14 cellular contexts compared by ENCODE assay signal in the genomic region with DNA sequence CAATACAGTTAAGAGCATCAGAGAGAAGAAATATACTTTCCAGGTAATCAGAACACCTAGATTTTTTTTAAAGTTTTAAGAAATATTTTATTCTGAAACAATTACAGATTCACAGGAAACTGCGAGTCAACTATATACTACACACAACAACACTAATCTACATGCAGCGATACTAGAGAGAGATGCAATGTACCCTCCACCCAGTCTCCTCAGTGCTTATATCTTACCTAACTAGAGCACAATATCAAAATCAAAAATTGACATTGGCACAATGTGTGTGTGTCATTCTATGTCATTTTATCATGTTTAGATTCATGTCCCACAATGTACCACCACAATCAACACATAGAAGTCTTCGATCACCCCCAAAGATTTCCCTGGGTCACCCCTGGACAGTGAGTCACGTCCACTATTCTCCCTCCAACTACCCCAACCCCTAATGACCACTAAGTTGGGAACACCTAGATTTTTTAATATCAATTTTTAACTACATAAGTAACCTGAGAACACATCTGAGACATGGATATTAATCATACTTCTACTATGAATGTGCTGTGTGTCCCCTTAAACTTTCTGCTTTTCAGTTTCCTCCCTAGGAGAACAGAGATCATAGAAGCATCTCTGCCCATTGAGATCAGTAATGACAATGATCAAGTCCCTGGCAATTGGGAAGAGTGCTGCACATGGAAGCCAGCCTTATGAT.
A peak's percentile ranks its signal among the peaks of the same experiment; 100 is the strongest.
DNase-seq lines count a peak whose midpoint lies in the region; ATAC-seq and TF ChIP-seq lines count a peak whose summit lies in the region.
"Had no signal": no experiment of that assay in that cellular context is flagged by ENCODE, and none has a peak within 500 bp of the region (broad histone marks: within the 10 kb centered on the region; RNA-seq: fewer than 3 reads in every experiment).

No MANE protein-coding gene starts in this region.

- WGBS in tibial nerve, 2 donors, result 85% methylated on average over 4 of the region's 4 CpGs

- TF ChIP-seq POLR2A in tibial nerve (IDR thresholded peaks at IDR 0.05), result no peak

- H3K27me3 ChIP-seq in tibial nerve, result no peaks in the 10 kb centered on the region
- H3K27me3 ChIP-seq: foreskin keratinocyte had no signal

- peak; percentile 10 for ATAC-seq in HG03354 (IDR thresholded peaks at IDR 0.05; ENCODE audit: poor library complexity, severe bottlenecking, unreplicated experiment)
- ATAC-seq: HCT116 had no signal

- intact Hi-C loops in activated naive CD4-positive, alpha-beta T cell treated with anti-CD3 and anti-CD28 coated beads for 36 hours (cut with micrococcal nuclease), result loop anchor here (1.0 to 2.0 kb wide), 9 partner anchors 22 to 469 kb away; a partner anchor contains a TSS
- intact Hi-C loops in dendritic cell treated with granulocyte-macrophage colony-stimulating factor and Interleukin-4, amounts not matched to agents 40 ng/mL and 50 ng/mL, for 4 days (cut with micrococcal nuclease), result loop anchor here (5.0 to 10.0 kb wide), 3 partner anchors 82 to 202 kb away; a partner anchor contains a TSS

- TF ChIP-seq CTCF in tibial nerve (IDR thresholded peaks at IDR 0.05), result no peak

- H3K36me3 Mint-ChIP-seq in activated naive CD4-positive, alpha-beta T cell treated with anti-CD3 and anti-CD28 coated beads for 36 hours (ENCODE audit: low read depth), result peaks cover 2% of the 10 kb centered on the region
- peaks cover 73% of the 10 kb centered on the region for H3K36me3 Mint-ChIP-seq in dendritic cell treated with granulocyte-macrophage colony-stimulating factor and Interleukin-4, amounts not matched to agents 40 ng/mL and 50 ng/mL, for 4 days (ENCODE audit: low read depth)
- H3K36me3 Mint-ChIP-seq: brain had no signal

- peak overlapping the region; percentile 86 for H3K27ac Mint-ChIP-seq in activated naive CD4-positive, alpha-beta T cell treated with anti-CD3 and anti-CD28 coated beads for 36 hours
- H3K27ac Mint-ChIP-seq in dendritic cell treated with granulocyte-macrophage colony-stimulating factor and Interleukin-4, amounts not matched to agents 40 ng/mL and 50 ng/mL, for 4 days, result peak overlapping the region; percentile 67

- H3K9me3 ChIP-seq in tibial nerve, result no peaks in the 10 kb centered on the region

- peak; percentile 37 for DNase-seq in activated naive CD4-positive, alpha-beta T cell treated with anti-CD3 and anti-CD28 coated beads for 36 hours
- DNase-seq in activated naive CD4-positive, alpha-beta T cell treated with anti-CD3 and anti-CD28 coated beads, Interleukin-2, amount 50 U/mL, for 16 hours, result no peak
- DNase-seq in tibial nerve (ENCODE audit: low spot score in 2 of 2) (no peak), NCI-H1092 (lab: John Stamatoyannopoulos, UW) (no peak), NCI-H510A (lab: John Stamatoyannopoulos, UW) (no peak), DMS114 treated with DMSO at 0.1 percent for 48 hours (lab: John Stamatoyannopoulos, UW; ENCODE audit: unreplicated experiment) (no peak)
- DNase-seq: foreskin keratinocyte, NCI-H526 had no signal

- H3K4me1 Mint-ChIP-seq in activated naive CD4-positive, alpha-beta T cell treated with anti-CD3 and anti-CD28 coated beads for 36 hours (ENCODE audit: low read depth), result peaks cover 55% of the 10 kb centered on the region
- peaks cover 50% of the 10 kb centered on the region for H3K4me1 Mint-ChIP-seq in dendritic cell treated with granulocyte-macrophage colony-stimulating factor and Interleukin-4, amounts not matched to agents 40 ng/mL and 50 ng/mL, for 4 days (ENCODE audit: low read depth)

- H3K27ac ChIP-seq in tibial nerve, result peak overlapping the region in 3 of 4 donors; percentile 41 to 82 (median 79)
- H3K27ac ChIP-seq: foreskin keratinocyte, VCaP had no signal

- CTCF ChIA-PET in activated naive CD4-positive, alpha-beta T cell treated with anti-CD3 and anti-CD28 coated beads for 36 hours (lab: Charles Lee), result interaction anchor here (0.6 to 5.7 kb wide), 2 partner anchors 17 to 82 kb away, joined by 4 to 50 read pairs; no protein-coding TSS in a partner anchor

- no peak overlapping the region for H3K4me3 ChIP-seq in tibial nerve

- peaks cover 0 to 62% (median 36%) of the 10 kb centered on the region in 4 donors for H3K4me1 ChIP-seq in tibial nerve

- no peak for TF ChIP-seq EP300 in tibial nerve (IDR thresholded peaks at IDR 0.05)

- no peaks in the 10 kb centered on the region for H3K9me3 Mint-ChIP-seq in activated naive CD4-positive, alpha-beta T cell treated with anti-CD3 and anti-CD28 coated beads for 36 hours
- H3K9me3 Mint-ChIP-seq in dendritic cell treated with granulocyte-macrophage colony-stimulating factor and Interleukin-4, amounts not matched to agents 40 ng/mL and 50 ng/mL, for 4 days, result no peaks in the 10 kb centered on the region
- H3K9me3 Mint-ChIP-seq: naive thymus-derived CD8-positive, alpha-beta T cell had no signal

- H3K4me3 Mint-ChIP-seq in activated naive CD4-positive, alpha-beta T cell treated with anti-CD3 and anti-CD28 coated beads for 36 hours, result peak overlapping the region; percentile 30
- H3K4me3 Mint-ChIP-seq in dendritic cell treated with granulocyte-macrophage colony-stimulating factor and Interleukin-4, amounts not matched to agents 40 ng/mL and 50 ng/mL, for 4 days, result no peak overlapping the region

- H3K27me3 Mint-ChIP-seq in activated naive CD4-positive, alpha-beta T cell treated with anti-CD3 and anti-CD28 coated beads for 36 hours (ENCODE audit: low read depth), result no peaks in the 10 kb centered on the region
- H3K27me3 Mint-ChIP-seq in dendritic cell treated with granulocyte-macrophage colony-stimulating factor and Interleukin-4, amounts not matched to agents 40 ng/mL and 50 ng/mL, for 4 days, result no peaks in the 10 kb centered on the region
- H3K27me3 Mint-ChIP-seq: brain; naive thymus-derived CD8-positive, alpha-beta T cell had no signal

- no peaks in the 10 kb centered on the region for H3K36me3 ChIP-seq in tibial nerve
